2 cellular contexts compared by ENCODE assay signal in genomic region chr6:110662468-110663211, GRCh38.
A peak's percentile ranks its signal among the peaks of the same experiment; 100 is the strongest.
TF ChIP-seq lines count a peak whose summit lies in the region.

No MANE protein-coding gene starts in this region.

TF ChIP-seq in HCT116, 20 proteins besides CTCF, POLR2A, EP300 and RAD21 (continued from another document):
- TF ChIP-seq JUND (IDR thresholded peaks at IDR 0.05): 0 out of 2 replicates have a peak, but pooled peaks have one; percentile 9

TF ChIP-seq in endothelial cell of umbilical vein, 7 proteins besides CTCF, POLR2A, EP300 and RAD21 (continued from another document):
- TF ChIP-seq FOS (IDR thresholded peaks at IDR 0.05; ENCODE audit: borderline replicate concordance, insufficient read depth, low read length) (peak; percentile 41), GATA2 (IDR thresholded peaks at IDR 0.05; ENCODE audit: insufficient read depth, insufficient read length, low read depth, low read length) (no peak), JUN (IDR thresholded peaks at IDR 0.05; ENCODE audit: borderline replicate concordance, insufficient read depth, insufficient read length, low read depth) (no peak), EZH2 (IDR thresholded peaks at IDR 0.05; ENCODE audit: borderline replicate concordance, low read depth, low read length, severe bottlenecking) (no peak)
